Comparison of ENCODE assay signal across 8 cellular contexts in genomic region chr1:209899948-209900347, GRCh38. TPM values are rescaled to one million over a fixed set of nuclear protein-coding genes. Genes with fewer than 3 reads are reported as not detected.
DNase-seq lines count a peak whose midpoint lies in the region; ATAC-seq and TF ChIP-seq lines count a peak whose summit lies in the region.

No MANE protein-coding gene starts in this region.

- ATAC-seq in left cardiac atrium (no peak), HG03095 (IDR thresholded peaks at IDR 0.05; ENCODE audit: unreplicated experiment) (no peak)

- dilution Hi-C loops in mammary epithelial cell (cut with HindIII; ENCODE audit: low sequenced_read_pairs) = loop anchor here (5.0 kb wide), 1 partner anchor 98 kb away; no protein-coding TSS in a partner anchor

- H3K79me2 ChIP-seq in mammary epithelial cell (ENCODE audit: insufficient read depth, low read length) = peaks cover 27% of the 10 kb centered on the region

- H3K9me3 ChIP-seq in cardiac muscle cell (ENCODE audit: low read depth) (no peaks in the 10 kb centered on the region), mammary epithelial cell (replicated peaks; ENCODE audit: insufficient read depth, low read length) (no peaks in the 10 kb centered on the region), testis (no peaks in the 10 kb centered on the region), MG63 (no peaks in the 10 kb centered on the region)

- no peaks in the 10 kb centered on the region for H3K27me3 ChIP-seq in cardiac muscle cell
- H3K27me3 ChIP-seq in HL-60 (ENCODE audit: insufficient read depth, poor library complexity, severe bottlenecking) = no peaks in the 10 kb centered on the region
- no peaks in the 10 kb centered on the region for H3K27me3 ChIP-seq in mammary epithelial cell (ENCODE audit: insufficient read depth, low read length)
- no peaks in the 10 kb centered on the region for H3K27me3 ChIP-seq in testis
- H3K27me3 ChIP-seq in MG63 = no peaks in the 10 kb centered on the region

- intact Hi-C loops in left cardiac atrium (cut with DNase I) (no loop called here), mammary epithelial cell (cut with micrococcal nuclease) (no loop called here), testis (cut with DNase I; ENCODE audit: low total_unique reads) (no loop called here), head of caudate nucleus (cut with DNase I) (no loop called here)

- CTCF ChIA-PET in mammary epithelial cell (lab: Charles Lee; ENCODE audit: low non-redundant PET) = interaction anchor here (0.6 to 1.0 kb wide), 4 partner anchors 9 to 1654 kb away, joined by 3 to 4 read pairs (median 3); no protein-coding TSS in a partner anchor

- TF ChIP-seq CTCF in cardiac muscle cell (IDR thresholded peaks at IDR 0.05; ENCODE audit: low read depth, low read length) (peak; percentile 31), HL-60 (IDR thresholded peaks at IDR 0.05; ENCODE audit: insufficient read depth, low read length) (peak; percentile 53), mammary epithelial cell (conservative IDR thresholded peaks at IDR 0.05 in 1 of 2, IDR thresholded peaks at IDR 0.05 in 1 of 2; ENCODE audit: extremely low read depth in 1 of 2, insufficient read depth in 1 of 2, low read depth in 1 of 2, low read length in 2 of 2) (peak; percentile 44 to 51), testis (IDR thresholded peaks at IDR 0.05) (no peak)

- TF ChIP-seq POLR2A in testis (IDR thresholded peaks at IDR 0.05) = no peak

- H3K4me3 ChIP-seq in cardiac muscle cell (no peak overlapping the region), HL-60 (replicated peaks; ENCODE audit: insufficient read depth, low read length) (no peak overlapping the region), mammary epithelial cell (replicated peaks in 1 of 3; ENCODE audit: insufficient read depth in 1 of 3, low read depth in 2 of 3, low read length in 3 of 3) (no peak overlapping the region), testis (no peak overlapping the region), MG63 (no peak overlapping the region)

- no peaks in the 10 kb centered on the region for H3K36me3 ChIP-seq in cardiac muscle cell
- H3K36me3 ChIP-seq in mammary epithelial cell (ENCODE audit: insufficient read depth, low read length) = no peaks in the 10 kb centered on the region
- H3K36me3 ChIP-seq in testis (ENCODE audit: low read depth, missing control alignments) = no peaks in the 10 kb centered on the region
- H3K36me3 ChIP-seq in MG63 = no peaks in the 10 kb centered on the region

- H3K4me2 ChIP-seq in mammary epithelial cell (ENCODE audit: insufficient read depth, low read depth, low read length) = no peak overlapping the region

- H3K4me1 ChIP-seq in cardiac muscle cell (ENCODE audit: low read depth) (no peaks in the 10 kb centered on the region), mammary epithelial cell (ENCODE audit: insufficient read depth, low read length) (peaks cover 44% of the 10 kb centered on the region), testis (no peaks in the 10 kb centered on the region)

- no peak overlapping the region for H3K27ac ChIP-seq in cardiac muscle cell
- no peak overlapping the region for H3K27ac ChIP-seq in HL-60 (replicated peaks)
- H3K27ac ChIP-seq in mammary epithelial cell (ENCODE audit: insufficient read depth, low read depth, low read length) = peak overlapping the region; percentile 96
- H3K27ac ChIP-seq in testis = no peak overlapping the region

- H2AFZ ChIP-seq in mammary epithelial cell (ENCODE audit: low read depth, low read length) = no peak overlapping the region

- H3K9ac ChIP-seq in mammary epithelial cell (ENCODE audit: insufficient read depth, low read length) = peak overlapping the region; percentile 63

- 68% methylated on average over 3 of the region's 3 CpGs for WGBS in mammary epithelial cell (ENCODE audit: low coverage, missing lambda C conversion rate)
- 59 to 64% methylated on average over 3 of the region's 3 CpGs for WGBS in testis, 2 donors

- no TSS peak for BruUV-seq in mammary epithelial cell (replicated peaks; lab: Mats Ljungman, UMichigan)

- no peak for DNase-seq in cardiac muscle cell (ENCODE audit: low read depth in 1 of 2, low spot score in 1 of 2)
- DNase-seq in left cardiac atrium = no peak
- DNase-seq in HL-60 (ENCODE audit: low read depth in 1 of 2, low spot score in 1 of 2) = peak in 1 of 2 experiments; percentile 14
- DNase-seq in mammary epithelial cell = no peak
- peak; percentile 21 for DNase-seq in testis
- DNase-seq in head of caudate nucleus = no peak
- DNase-seq in MG63 = no peak

- in situ Hi-C loops in mammary epithelial cell (cut with MboI; ENCODE audit: low sequenced_read_pairs in 2 of 2) = no loop called here

- no peaks in the 10 kb centered on the region for H4K20me1 ChIP-seq in mammary epithelial cell (ENCODE audit: insufficient read depth, low read length)

RNA-seq across cellular contexts. Expression of gene SYT14, which starts 38.1 kb away (rescaled TPM):
- total RNA-seq in cardiac muscle cell (0.36 and 0.70 TPM in 2 replicates), left cardiac atrium (under 1 TPM in 1 of 2 donors, not detected in 1; 0.08 TPM), mammary epithelial cell (10 to 100 TPM in 1 of 2 donors, 1 to 10 TPM in 1; 5.8 to 13.4 TPM), testis (10 to 100 TPM; 10.8 to 11.3 TPM)
- polyA plus RNA-seq in cardiac muscle cell (0.09 and 0.55 TPM in 2 replicates), mammary epithelial cell (3.0 TPM), testis (ENCODE audit: insufficient read depth, low read depth, low replicate concordance) (3.4 TPM)
- polyA minus RNA-seq in mammary epithelial cell = 20.5 TPM
- 0.15 and 0.66 TPM in 2 replicates for total RNA-seq in MG63 (2014; rRNA removed; shearing (Covaris generic); ENCODE audit: low replicate concordance)

Comparison
In these comparisons a context has a peak if more than half of its experiments do, and no peak if none do; other contexts are left out.
1. CTCF ChIP-seq: peak in cardiac muscle cell (single experiment), HL-60 (single experiment) and mammary epithelial cell (2 of 2); none in testis (0 of 3).